2 cellular contexts compared by ENCODE assay signal in genomic region chr1:202282017-202282335, GRCh38.
TF ChIP-seq lines count a peak whose summit lies in the region.

No MANE protein-coding gene starts in this region.

TF ChIP-seq in A549, 52 proteins besides CTCF, POLR2A, EP300 and RAD21:
- TF ChIP-seq ZSCAN20 (CRISPR knock-in tag; IDR thresholded peaks at IDR 0.05) (no peak), HDAC2 (IDR thresholded peaks at IDR 0.05) (no peak), MAZ (IDR thresholded peaks at IDR 0.05; ENCODE audit: borderline replicate concordance, low read depth, low read length) (no peak), KDM1A (IDR thresholded peaks at IDR 0.05; ENCODE audit: low read depth) (no peak), PBX3 (IDR thresholded peaks at IDR 0.05) (no peak), RNF2 (IDR thresholded peaks at IDR 0.05; ENCODE audit: borderline replicate concordance, low read depth) (no peak), ESRRA (IDR thresholded peaks at IDR 0.05; ENCODE audit: borderline replicate concordance, low read length) (no peak), TP53 (CRISPR knock-in tag; IDR thresholded peaks at IDR 0.05) (no peak), E2F6 (IDR thresholded peaks at IDR 0.05; ENCODE audit: borderline replicate concordance, low read depth) (no peak), HMGXB4 (CRISPR knock-in tag; IDR thresholded peaks at IDR 0.05; ENCODE audit: borderline replicate concordance) (no peak), FOSB (CRISPR knock-in tag; IDR thresholded peaks at IDR 0.05) (no peak), MYC (IDR thresholded peaks at IDR 0.05; ENCODE audit: borderline replicate concordance, low read length) (no peak), MAFK (IDR thresholded peaks at IDR 0.05; ENCODE audit: partially characterized antibody) (no peak), CHD2 (IDR thresholded peaks at IDR 0.05; ENCODE audit: low read length, partially characterized antibody) (no peak), CBX2 (IDR thresholded peaks at IDR 0.05; ENCODE audit: borderline replicate concordance, low read depth) (no peak), RCOR1 (IDR thresholded peaks at IDR 0.05; ENCODE audit: low read depth, low read length) (no peak), MAX (IDR thresholded peaks at IDR 0.05) (no peak), TFCP2L1 (CRISPR knock-in tag; IDR thresholded peaks at IDR 0.05) (no peak), ZNF302 (CRISPR knock-in tag; IDR thresholded peaks at IDR 0.05) (no peak), FOSL2 (IDR thresholded peaks at IDR 0.05) (no peak), FOSL2 (CRISPR knock-in tag; IDR thresholded peaks at IDR 0.05) (no peak)

TF ChIP-seq in H1, 55 proteins besides CTCF, POLR2A, EP300 and RAD21:
- TF ChIP-seq BACH1 (IDR thresholded peaks at IDR 0.05; ENCODE audit: low read length) (0 out of 2 replicates have a peak, but pooled peaks have one; percentile 2), CHD1 (IDR thresholded peaks at IDR 0.05; ENCODE audit: low read depth, low read length) (no peak), MAFK (IDR thresholded peaks at IDR 0.05; ENCODE audit: low read depth, low read length) (peak; percentile 1; the same call in 1 of the 2 replicates)
